ENCODE assay signal across 18 cellular contexts in genomic region chr16:1324286-1324826, GRCh38. TPM values are rescaled to one million over a fixed set of nuclear protein-coding genes. Genes with fewer than 3 reads are reported as not detected.
DNase-seq lines count a peak whose midpoint lies in the region; ATAC-seq, FAIRE-seq and TF ChIP-seq lines count a peak whose summit lies in the region.
"Had no signal": no experiment of that assay in that cellular context is flagged by ENCODE, and none has a peak within 500 bp of the region (broad histone marks: within the 10 kb centered on the region; RNA-seq: fewer than 3 reads in every experiment).

No MANE protein-coding gene starts in this region.

- H3K79me2 ChIP-seq in HepG2 (ENCODE audit: insufficient read depth, low read length): peaks cover 2% of the 10 kb centered on the region

- no peak for TF ChIP-seq CTCF in HepG2 (CRISPR knock-in tag; IDR thresholded peaks at IDR 0.05)
- TF ChIP-seq CTCF in right lobe of liver (IDR thresholded peaks at IDR 0.05): no peak
- TF ChIP-seq CTCF in chondrocyte (IDR thresholded peaks at IDR 0.05): no peak
- TF ChIP-seq CTCF in suprapubic skin (IDR thresholded peaks at IDR 0.05): no peak

- no peak overlapping the region for H3K27ac Mint-ChIP-seq in chondrocyte (ENCODE audit: unreplicated experiment)

- H3K4me3 ChIP-seq in HepG2 (replicated peaks in 1 of 3; ENCODE audit: insufficient read depth in 1 of 3, low read depth in 2 of 3, low read length in 3 of 3): no peak overlapping the region
- H3K4me3 ChIP-seq in right lobe of liver: no peak overlapping the region
- H3K4me3 ChIP-seq in mesodermal cell (ENCODE audit: extremely low read depth, insufficient read depth, low read length, poor library complexity, severe bottlenecking): no peak overlapping the region
- H3K4me3 ChIP-seq in suprapubic skin: no peak overlapping the region
- H3K4me3 ChIP-seq: BLaER1 treated with 17β-estradiol and CSF1 and Interleukin-3, amounts not matched to agents 10 nM and 100 nM had no signal

- BruUV-seq in HepG2 (replicated peaks; lab: Mats Ljungman, UMichigan): no TSS peak

- H4K20me1 ChIP-seq in HepG2 (ENCODE audit: insufficient read depth, low read length): peaks cover 3% of the 10 kb centered on the region; the same call in 1 of the 2 replicates

- TF ChIP-seq POLR2A in HepG2 (IDR thresholded peaks at IDR 0.05; ENCODE audit: insufficient read depth in 1 of 2, low read depth in 2 of 2, low read length in 2 of 2): no peak
- no peak for TF ChIP-seq POLR2A in right lobe of liver (IDR thresholded peaks at IDR 0.05)
- TF ChIP-seq POLR2A in suprapubic skin (IDR thresholded peaks at IDR 0.05): no peak

- intact Hi-C loops in HepG2 (cut with micrococcal nuclease; ENCODE audit: unreplicated experiment): no loop called here
- intact Hi-C loops in right lobe of liver (cut with DNase I): no loop called here

- no peak overlapping the region for H3K9ac ChIP-seq in HepG2 (ENCODE audit: insufficient read depth, low read depth, low read length)

- H3K4me1 ChIP-seq in HepG2 (ENCODE audit: insufficient read depth, low read length) (no peaks in the 10 kb centered on the region), right lobe of liver (no peaks in the 10 kb centered on the region), mesodermal cell (ENCODE audit: control insufficient read depth, insufficient read depth, low read length, poor library complexity, severe bottlenecking) (no peaks in the 10 kb centered on the region), suprapubic skin (no peaks in the 10 kb centered on the region)

- H3K4me2 ChIP-seq in HepG2 (ENCODE audit: low read depth, low read length): no peak overlapping the region

- ATAC-seq in HepG2 (no peak), right lobe of liver (no peak), GM21528 (IDR thresholded peaks at IDR 0.05; ENCODE audit: low FRiP score, unreplicated experiment) (no peak)
- ATAC-seq: HCT116 had no signal

- H3K4me1 Mint-ChIP-seq in chondrocyte (ENCODE audit: low read depth): no peaks in the 10 kb centered on the region
- H3K4me1 Mint-ChIP-seq: CD8-positive, alpha-beta memory T cell had no signal

- H3K27ac ChIP-seq in HepG2 (ENCODE audit: extremely low read length, insufficient read depth, low read length): no peak overlapping the region
- no peak overlapping the region for H3K27ac ChIP-seq in right lobe of liver
- H3K27ac ChIP-seq in caudate nucleus (ENCODE audit: low read depth, low read length): peak overlapping the region; percentile 63
- peak overlapping the region; percentile 16 for H3K27ac ChIP-seq in mesodermal cell (ENCODE audit: low read depth, low read length, severe bottlenecking)
- no peak overlapping the region for H3K27ac ChIP-seq in suprapubic skin
- H3K27ac ChIP-seq: BLaER1 treated with 17β-estradiol and CSF1 and Interleukin-3, amounts not matched to agents 10 nM and 100 nM had no signal

- in situ Hi-C loops in HepG2 (cut with HindIII; ENCODE audit: extremely low pct_ligation_motif_present, low pct_unique_long_range_greater_than_20kb): no loop called here

- H3K36me3 ChIP-seq in HepG2 (replicated peaks in 1 of 2; ENCODE audit: control insufficient read depth in 1 of 2, insufficient read depth in 2 of 2, low read length in 2 of 2) (peaks cover 20 to 40% of the 10 kb centered on the region in 2 experiments; a peak in 4 of 5 replicates), right lobe of liver (peaks cover 0 to 47% (median 19%) of the 10 kb centered on the region in 4 donors), mesodermal cell (ENCODE audit: control insufficient read depth, insufficient read depth, low read length) (peaks cover 52% of the 10 kb centered on the region), suprapubic skin (peaks cover 68% of the 10 kb centered on the region)

- H3K27me3 ChIP-seq in HepG2 (ENCODE audit: control insufficient read depth in 1 of 2, insufficient read depth in 2 of 2, low read length in 2 of 2) (no peaks in the 10 kb centered on the region), right lobe of liver (no peaks in the 10 kb centered on the region), suprapubic skin (no peaks in the 10 kb centered on the region)
- H3K27me3 ChIP-seq: BLaER1 treated with 17β-estradiol and CSF1 and Interleukin-3, amounts not matched to agents 10 nM and 100 nM had no signal

- DNase-seq in HepG2 (ENCODE audit: low spot score) (no peak), right lobe of liver (no peak), caudate nucleus (lab: John Stamatoyannopoulos, UW) (peak in 1 of 61 donors; percentile 44), chondrocyte (ENCODE audit: low spot score) (no peak), suprapubic skin (ENCODE audit: low spot score in 2 of 2) (no peak), NCI-H2029 treated with DMSO at 0.1 percent for 48 hours (lab: John Stamatoyannopoulos, UW) (no peak)
- DNase-seq: CD8-positive, alpha-beta memory T cell; DMS79; KBM-7; NCI-H1436; NCI-H2081; NCI-H748 treated with DMSO at 0.1 percent for 48 hours; RPMI8226 had no signal

- H3K9me3 ChIP-seq in HepG2 (ENCODE audit: low read length) (no peaks in the 10 kb centered on the region), right lobe of liver (no peaks in the 10 kb centered on the region), mesodermal cell (ENCODE audit: control insufficient read depth, low read length) (no peaks in the 10 kb centered on the region), suprapubic skin (no peaks in the 10 kb centered on the region)
- H3K9me3 ChIP-seq: BLaER1 treated with 17β-estradiol and CSF1 and Interleukin-3, amounts not matched to agents 10 nM and 100 nM had no signal

- CTCF ChIA-PET in HepG2 (lab: Yijun Ruan, JAX; ENCODE audit: low intra/inter-chr PET ratio, low total read pairs): no interaction called here

- peaks cover 16% of the 10 kb centered on the region for H3K36me3 Mint-ChIP-seq in chondrocyte (ENCODE audit: low read depth)

- H3K9me3 Mint-ChIP-seq in chondrocyte (ENCODE audit: low read depth): no peaks in the 10 kb centered on the region
- H3K9me3 Mint-ChIP-seq: CD8-positive, alpha-beta memory T cell had no signal

- no peak overlapping the region for H2AFZ ChIP-seq in HepG2 (ENCODE audit: low read length)

- no peaks in the 10 kb centered on the region for H3K27me3 Mint-ChIP-seq in chondrocyte (ENCODE audit: low read depth)
- H3K27me3 Mint-ChIP-seq: CD8-positive, alpha-beta memory T cell had no signal

- no peak for FAIRE-seq in HepG2 (lab: Jason Lieb, UNC)
- FAIRE-seq: D721Med had no signal

- no peak for TF ChIP-seq RAD21 in HepG2 (CRISPR knock-in tag; IDR thresholded peaks at IDR 0.05)

- H3K4me3 Mint-ChIP-seq in chondrocyte (ENCODE audit: unreplicated experiment): no peak overlapping the region

- TF ChIP-seq EP300 in HepG2 (IDR thresholded peaks at IDR 0.05; ENCODE audit: low read depth in 2 of 2, low read length in 2 of 2) (no peak), HepG2 (CRISPR knock-in tag; IDR thresholded peaks at IDR 0.05; ENCODE audit: borderline replicate concordance) (no peak), suprapubic skin (IDR thresholded peaks at IDR 0.05) (no peak)

- POLR2A ChIA-PET in HepG2 (lab: Yijun Ruan, JAX): interaction anchor here (0.9 kb wide), 1 partner anchor 8 kb away, joined by 3 read pairs; no protein-coding TSS in a partner anchor

- 94% methylated on average over 22 of the region's 22 CpGs for WGBS in HepG2 (ENCODE audit: low lambda C conversion rate)
- WGBS in right lobe of liver (ENCODE audit: insufficient coverage, low coverage, low lambda C conversion rate, missing lambda C conversion rate): 73% methylated on average over 15 of the region's 22 CpGs
- 88 to 90% methylated on average over 22 of the region's 22 CpGs for WGBS in mesodermal cell (ENCODE audit: insufficient coverage in 2 of 2), 2 experiments
- WGBS in suprapubic skin: 88% methylated on average over 15 of the region's 22 CpGs

RNA-seq across cellular contexts. Expression of gene BAIAP3, which starts 9.1 kb away (rescaled TPM):
- total RNA-seq in HepG2 (2016; rRNA removed; fragmentation: Illumina TruSeq; extraction: Trizol): 2.0 and 3.2 TPM in 2 replicates
- total RNA-seq in HepG2 (2016; cell fraction: cytosol; rRNA removed; fragmentation: Illumina TruSeq; extraction: Trizol; ENCODE audit: low read depth): 0.40 and 0.79 TPM in 2 replicates
- total RNA-seq in HepG2 (2016; cell fraction: insoluble cytoplasmic fraction; rRNA removed; fragmentation: Illumina TruSeq; extraction: Trizol): 1.2 and 2.4 TPM in 2 replicates
- 0.80 and 1.3 TPM in 2 replicates for total RNA-seq in HepG2 (2016; cell fraction: membrane; rRNA removed; fragmentation: Illumina TruSeq; extraction: Trizol)
- total RNA-seq in HepG2 (2016; cell fraction: nucleus; rRNA removed; fragmentation: Illumina TruSeq; extraction: Trizol): 2.8 and 4.0 TPM in 2 replicates
- 5.7 and 9.1 TPM in 2 replicates for polyA plus RNA-seq in HepG2 (2011; rRNA removed)
- polyA plus RNA-seq in HepG2 (2011; cell fraction: cytosol; rRNA removed): 2.2 and 2.3 TPM in 2 replicates
- 91.6 and 123 TPM in 2 replicates for polyA plus RNA-seq in HepG2 (2011; cell fraction: nucleus; rRNA removed)
- polyA plus RNA-seq in HepG2 (2012): 3.7 and 4.3 TPM in 2 replicates
- 0.31 and 0.35 TPM in 2 replicates for polyA plus RNA-seq in HepG2 (2016; cell fraction: cytosol; fragmentation: Illumina TruSeq; extraction: Trizol; ENCODE audit: low read depth)
- polyA plus RNA-seq in HepG2 (2016; cell fraction: insoluble cytoplasmic fraction; fragmentation: Illumina TruSeq; extraction: Trizol; ENCODE audit: low read depth): 1.0 and 2.5 TPM in 2 replicates
- 0.46 and 0.62 TPM in 2 replicates for polyA plus RNA-seq in HepG2 (2016; cell fraction: membrane; fragmentation: Illumina TruSeq; extraction: Trizol; ENCODE audit: low read depth)
- 5.9 and 9.4 TPM in 2 replicates for polyA plus RNA-seq in HepG2 (2016; cell fraction: nucleus; fragmentation: Illumina TruSeq; extraction: Trizol; ENCODE audit: insufficient read depth, low read depth)
- polyA minus RNA-seq in HepG2 (2011; rRNA and poly(A)+ RNA removed; ENCODE audit: low replicate concordance): 0.40 and 7.9 TPM in 2 replicates
- 2.1 and 2.6 TPM in 2 replicates for polyA minus RNA-seq in HepG2 (2011; cell fraction: cytosol; rRNA and poly(A)+ RNA removed)
- polyA minus RNA-seq in HepG2 (2011; cell fraction: nucleus; rRNA and poly(A)+ RNA removed): 12.2 and 20.9 TPM in 2 replicates
- 1 to 10 TPM; 5.4 to 7.6 (median 5.8) TPM for total RNA-seq in right lobe of liver
- polyA plus RNA-seq in mesodermal cell (2013, experiment 1 of 2): 12.2 TPM
- polyA plus RNA-seq in mesodermal cell (2013, experiment 2 of 2): 9.2 TPM
- total RNA-seq in chondrocyte: 0.36 to 1.7 TPM (median 1.5 TPM) in 3 replicates
- total RNA-seq in suprapubic skin: 1 to 10 TPM in 3 of 4 donors, under 1 TPM in 1; 0.87 to 6.2 (median 2.5) TPM

RNA-seq across cellular contexts. Expression of gene UBE2I, which starts 14.9 kb away (rescaled TPM):
- 75.8 and 87.9 TPM in 2 replicates for total RNA-seq in HepG2 (2016; rRNA removed; fragmentation: Illumina TruSeq; extraction: Trizol)
- total RNA-seq in HepG2 (2016; cell fraction: cytosol; rRNA removed; fragmentation: Illumina TruSeq; extraction: Trizol; ENCODE audit: low read depth): 35.5 and 39.4 TPM in 2 replicates
- total RNA-seq in HepG2 (2016; cell fraction: insoluble cytoplasmic fraction; rRNA removed; fragmentation: Illumina TruSeq; extraction: Trizol): 66.6 and 79.8 TPM in 2 replicates
- total RNA-seq in HepG2 (2016; cell fraction: membrane; rRNA removed; fragmentation: Illumina TruSeq; extraction: Trizol): 55.4 and 63.3 TPM in 2 replicates
- total RNA-seq in HepG2 (2016; cell fraction: nucleus; rRNA removed; fragmentation: Illumina TruSeq; extraction: Trizol): 41.5 and 41.7 TPM in 2 replicates
- polyA plus RNA-seq in HepG2 (2011; rRNA removed): 79.5 and 98.9 TPM in 2 replicates
- 57.9 and 77.8 TPM in 2 replicates for polyA plus RNA-seq in HepG2 (2011; cell fraction: cytosol; rRNA removed)
- polyA plus RNA-seq in HepG2 (2011; cell fraction: nucleus; rRNA removed): 115 and 128 TPM in 2 replicates
- 91.6 and 108 TPM in 2 replicates for polyA plus RNA-seq in HepG2 (2012)
- polyA plus RNA-seq in HepG2 (2016; cell fraction: cytosol; fragmentation: Illumina TruSeq; extraction: Trizol; ENCODE audit: low read depth): 94.9 and 118 TPM in 2 replicates
- polyA plus RNA-seq in HepG2 (2016; cell fraction: insoluble cytoplasmic fraction; fragmentation: Illumina TruSeq; extraction: Trizol; ENCODE audit: low read depth): 181 and 205 TPM in 2 replicates
- 118 and 119 TPM in 2 replicates for polyA plus RNA-seq in HepG2 (2016; cell fraction: membrane; fragmentation: Illumina TruSeq; extraction: Trizol; ENCODE audit: low read depth)
- polyA plus RNA-seq in HepG2 (2016; cell fraction: nucleus; fragmentation: Illumina TruSeq; extraction: Trizol; ENCODE audit: insufficient read depth, low read depth): 163 and 194 TPM in 2 replicates
- 39.2 and 48.3 TPM in 2 replicates for polyA minus RNA-seq in HepG2 (2011; rRNA and poly(A)+ RNA removed; ENCODE audit: low replicate concordance)
- 54.8 and 55.8 TPM in 2 replicates for polyA minus RNA-seq in HepG2 (2011; cell fraction: cytosol; rRNA and poly(A)+ RNA removed)
- polyA minus RNA-seq in HepG2 (2011; cell fraction: nucleus; rRNA and poly(A)+ RNA removed): 63.8 and 72.6 TPM in 2 replicates
- total RNA-seq in right lobe of liver: 10 to 100 TPM; 25.0 to 48.0 (median 39.3) TPM
- polyA plus RNA-seq in mesodermal cell (2013, experiment 1 of 2): 175 TPM
- 181 TPM for polyA plus RNA-seq in mesodermal cell (2013, experiment 2 of 2)
- 97.9 to 110 TPM (median 105 TPM) in 3 replicates for total RNA-seq in chondrocyte
- 100 to 1,000 TPM in 3 of 4 donors, 10 to 100 TPM in 1; 72.0 to 165 (median 107) TPM for total RNA-seq in suprapubic skin

RNA-seq across cellular contexts. Expression of gene TSR3, which starts 27.3 kb away (rescaled TPM):
- total RNA-seq in HepG2 (2016; rRNA removed; fragmentation: Illumina TruSeq; extraction: Trizol): 45.1 and 51.0 TPM in 2 replicates
- total RNA-seq in HepG2 (2016; cell fraction: cytosol; rRNA removed; fragmentation: Illumina TruSeq; extraction: Trizol; ENCODE audit: low read depth): 118 and 125 TPM in 2 replicates
- total RNA-seq in HepG2 (2016; cell fraction: insoluble cytoplasmic fraction; rRNA removed; fragmentation: Illumina TruSeq; extraction: Trizol): 49.3 and 52.7 TPM in 2 replicates
- 124 and 132 TPM in 2 replicates for total RNA-seq in HepG2 (2016; cell fraction: membrane; rRNA removed; fragmentation: Illumina TruSeq; extraction: Trizol)
- 18.2 and 27.2 TPM in 2 replicates for total RNA-seq in HepG2 (2016; cell fraction: nucleus; rRNA removed; fragmentation: Illumina TruSeq; extraction: Trizol)
- 24.2 and 26.2 TPM in 2 replicates for polyA plus RNA-seq in HepG2 (2011; rRNA removed)
- polyA plus RNA-seq in HepG2 (2011; cell fraction: cytosol; rRNA removed): 32.0 and 45.5 TPM in 2 replicates
- 19.0 and 20.6 TPM in 2 replicates for polyA plus RNA-seq in HepG2 (2011; cell fraction: nucleus; rRNA removed)
- 21.4 TPM in 2 replicates for polyA plus RNA-seq in HepG2 (2012)
- 132 and 144 TPM in 2 replicates for polyA plus RNA-seq in HepG2 (2016; cell fraction: cytosol; fragmentation: Illumina TruSeq; extraction: Trizol; ENCODE audit: low read depth)
- polyA plus RNA-seq in HepG2 (2016; cell fraction: insoluble cytoplasmic fraction; fragmentation: Illumina TruSeq; extraction: Trizol; ENCODE audit: low read depth): 51.4 and 56.6 TPM in 2 replicates
- polyA plus RNA-seq in HepG2 (2016; cell fraction: membrane; fragmentation: Illumina TruSeq; extraction: Trizol; ENCODE audit: low read depth): 124 TPM in 2 replicates
- 43.7 and 46.5 TPM in 2 replicates for polyA plus RNA-seq in HepG2 (2016; cell fraction: nucleus; fragmentation: Illumina TruSeq; extraction: Trizol; ENCODE audit: insufficient read depth, low read depth)
- polyA minus RNA-seq in HepG2 (2011; rRNA and poly(A)+ RNA removed; ENCODE audit: low replicate concordance): 32.8 and 34.9 TPM in 2 replicates
- polyA minus RNA-seq in HepG2 (2011; cell fraction: cytosol; rRNA and poly(A)+ RNA removed): 14.0 and 21.0 TPM in 2 replicates
- polyA minus RNA-seq in HepG2 (2011; cell fraction: nucleus; rRNA and poly(A)+ RNA removed): 6.6 and 7.2 TPM in 2 replicates
- 10 to 100 TPM; 20.7 to 66.5 (median 24.5) TPM for total RNA-seq in right lobe of liver
- 53.9 TPM for polyA plus RNA-seq in mesodermal cell (2013, experiment 1 of 2)
- 50.1 TPM for polyA plus RNA-seq in mesodermal cell (2013, experiment 2 of 2)
- total RNA-seq in chondrocyte: 52.2 to 56.8 TPM (median 56.0 TPM) in 3 replicates
- 10 to 100 TPM; 48.5 to 70.2 (median 62.1) TPM for total RNA-seq in suprapubic skin

RNA-seq across cellular contexts. Expression of gene GNPTG, which starts 27.4 kb away (rescaled TPM):
- total RNA-seq in HepG2 (2016; rRNA removed; fragmentation: Illumina TruSeq; extraction: Trizol) (8.8 and 22.7 TPM in 2 replicates), right lobe of liver (10 to 100 TPM; 44.3 to 72.8 (median 63.0) TPM), chondrocyte (58.3 to 68.4 TPM (median 60.7 TPM) in 3 replicates), suprapubic skin (10 to 100 TPM; 53.7 to 84.0 (median 69.5) TPM)
- total RNA-seq in HepG2 (2016; cell fraction: cytosol; rRNA removed; fragmentation: Illumina TruSeq; extraction: Trizol; ENCODE audit: low read depth): 8.5 and 9.4 TPM in 2 replicates
- 7.2 and 22.9 TPM in 2 replicates for total RNA-seq in HepG2 (2016; cell fraction: insoluble cytoplasmic fraction; rRNA removed; fragmentation: Illumina TruSeq; extraction: Trizol)
- 11.3 and 14.3 TPM in 2 replicates for total RNA-seq in HepG2 (2016; cell fraction: membrane; rRNA removed; fragmentation: Illumina TruSeq; extraction: Trizol)
- 18.3 and 21.7 TPM in 2 replicates for total RNA-seq in HepG2 (2016; cell fraction: nucleus; rRNA removed; fragmentation: Illumina TruSeq; extraction: Trizol)
- 71.1 and 79.9 TPM in 2 replicates for polyA plus RNA-seq in HepG2 (2011; rRNA removed)
- 54.7 and 81.5 TPM in 2 replicates for polyA plus RNA-seq in HepG2 (2011; cell fraction: cytosol; rRNA removed)
- polyA plus RNA-seq in HepG2 (2011; cell fraction: nucleus; rRNA removed): 96.1 and 122 TPM in 2 replicates
- 23.4 and 23.5 TPM in 2 replicates for polyA plus RNA-seq in HepG2 (2012)
- polyA plus RNA-seq in HepG2 (2016; cell fraction: cytosol; fragmentation: Illumina TruSeq; extraction: Trizol; ENCODE audit: low read depth): 15.1 and 18.1 TPM in 2 replicates
- 15.0 and 19.6 TPM in 2 replicates for polyA plus RNA-seq in HepG2 (2016; cell fraction: insoluble cytoplasmic fraction; fragmentation: Illumina TruSeq; extraction: Trizol; ENCODE audit: low read depth)
- polyA plus RNA-seq in HepG2 (2016; cell fraction: membrane; fragmentation: Illumina TruSeq; extraction: Trizol; ENCODE audit: low read depth): 15.9 and 17.7 TPM in 2 replicates
- polyA plus RNA-seq in HepG2 (2016; cell fraction: nucleus; fragmentation: Illumina TruSeq; extraction: Trizol; ENCODE audit: insufficient read depth, low read depth): 81.4 and 87.5 TPM in 2 replicates
- polyA minus RNA-seq in HepG2 (2011; rRNA and poly(A)+ RNA removed; ENCODE audit: low replicate concordance): 35.8 and 59.3 TPM in 2 replicates
- polyA minus RNA-seq in HepG2 (2011; cell fraction: cytosol; rRNA and poly(A)+ RNA removed): 14.2 and 19.1 TPM in 2 replicates
- polyA minus RNA-seq in HepG2 (2011; cell fraction: nucleus; rRNA and poly(A)+ RNA removed): 7.6 and 15.6 TPM in 2 replicates
- polyA plus RNA-seq in mesodermal cell (2013, experiment 1 of 2): 26.0 TPM
- 24.5 TPM for polyA plus RNA-seq in mesodermal cell (2013, experiment 2 of 2)

Comparison
In these comparisons a context has a peak if more than half of its experiments do, and no peak if none do; other contexts are left out.
1. H3K27ac ChIP-seq: peak in caudate nucleus (single experiment) and mesodermal cell (single experiment); none in HepG2 (single experiment), right lobe of liver (0 of 3) and suprapubic skin (single experiment).